In genomic region chr10:43105793-43106158, GRCh38 we compare ENCODE assay signal across 12 cellular contexts. TPM values are rescaled to one million over a fixed set of nuclear protein-coding genes. Genes with fewer than 3 reads are reported as not detected.
DNase-seq lines count a peak whose midpoint lies in the region; ATAC-seq, FAIRE-seq and TF ChIP-seq lines count a peak whose summit lies in the region.
"Had no signal": no experiment of that assay in that cellular context is flagged by ENCODE, and none has a peak within 500 bp of the region (broad histone marks: within the 10 kb centered on the region; RNA-seq: fewer than 3 reads in every experiment).

No MANE protein-coding gene starts in this region.

- no peaks in the 10 kb centered on the region for H3F3A ChIP-seq in PC-3 (ENCODE audit: low read length, unreplicated experiment)

- BruUV-seq in PC-3 (replicated peaks; lab: Mats Ljungman, UMichigan), result no TSS peak

- H3K36me3 ChIP-seq in heart right ventricle, result no peaks in the 10 kb centered on the region
- H3K36me3 ChIP-seq in PC-3 (ENCODE audit: low read depth, low read length), result no peaks in the 10 kb centered on the region
- no peaks in the 10 kb centered on the region for H3K36me3 ChIP-seq in iPS-20b (ENCODE audit: insufficient read depth, low read depth, low read length)
- H3K36me3 ChIP-seq in small intestine (ENCODE audit: control insufficient read depth in 2 of 2, insufficient read depth in 2 of 2, low read length in 2 of 2), result no peaks in the 10 kb centered on the region
- H3K36me3 ChIP-seq: MG63 had no signal

- no peaks in the 10 kb centered on the region for H3K79me2 ChIP-seq in PC-3 (ENCODE audit: low read length)

- CTCF ChIA-PET in PC-3 (lab: Charles Lee), result interaction anchor here (0.6 kb wide), 1 partner anchor 1067 kb away, joined by 3 read pairs; no protein-coding TSS in a partner anchor

- no peak overlapping the region for H3K27ac Mint-ChIP-seq in type B pancreatic cell
- H3K27ac Mint-ChIP-seq: activated naive CD4-positive, alpha-beta T cell treated with anti-CD3 and anti-CD28 coated beads, Interleukin-2, amount 50 U/mL, for 72 hours had no signal

- no peaks in the 10 kb centered on the region for H3K9me2 ChIP-seq in PC-3 (replicated peaks; ENCODE audit: low read length)

- H3K27me3 ChIP-seq in heart right ventricle, result peaks cover 0 to 36% (median 33%) of the 10 kb centered on the region in 7 donors
- peaks cover 2% of the 10 kb centered on the region; the same call in 1 of the 2 replicates for H3K27me3 ChIP-seq in PC-3 (ENCODE audit: low read length)
- peaks cover 21% of the 10 kb centered on the region for H3K27me3 ChIP-seq in iPS-20b (ENCODE audit: insufficient read depth, low read length)
- peaks cover 0 to 3% of the 10 kb centered on the region in 2 donors for H3K27me3 ChIP-seq in small intestine (ENCODE audit: control insufficient read depth in 2 of 2, insufficient read depth in 2 of 2, low read length in 2 of 2)
- H3K27me3 ChIP-seq: MG63 had no signal

- H3K9me3 ChIP-seq in heart right ventricle (no peaks in the 10 kb centered on the region), PC-3 (ENCODE audit: low read length) (no peaks in the 10 kb centered on the region), iPS-20b (ENCODE audit: insufficient read depth, low read depth, low read length) (no peaks in the 10 kb centered on the region), small intestine (ENCODE audit: control insufficient read depth, low read depth) (no peaks in the 10 kb centered on the region)
- H3K9me3 ChIP-seq: MG63 had no signal

- no peaks in the 10 kb centered on the region for H3K36me3 Mint-ChIP-seq in type B pancreatic cell
- H3K36me3 Mint-ChIP-seq: activated naive CD4-positive, alpha-beta T cell treated with anti-CD3 and anti-CD28 coated beads, Interleukin-2, amount 50 U/mL, for 72 hours had no signal

- H3K4me1 ChIP-seq in heart right ventricle, result peaks cover 0 to 22% (median 13%) of the 10 kb centered on the region in 9 donors
- H3K4me1 ChIP-seq in PC-3 (ENCODE audit: insufficient read depth, low read length), result peaks cover 8% of the 10 kb centered on the region; the same call in 1 of the 2 replicates
- no peaks in the 10 kb centered on the region for H3K4me1 ChIP-seq in iPS-20b (ENCODE audit: insufficient read depth, low read length)
- H3K4me1 ChIP-seq in small intestine (ENCODE audit: control insufficient read depth in 2 of 2, insufficient read depth in 1 of 2, low read depth in 1 of 2, low read length in 1 of 2), result no peaks in the 10 kb centered on the region

- H3K27ac ChIP-seq in heart right ventricle, result no peak overlapping the region
- no peak overlapping the region for H3K27ac ChIP-seq in PC-3 (ENCODE audit: low read length)
- H3K27ac ChIP-seq in iPS-20b (ENCODE audit: low read length), result no peak overlapping the region
- no peak overlapping the region for H3K27ac ChIP-seq in small intestine (ENCODE audit: low read depth in 1 of 2, low read length in 1 of 2)

- intact Hi-C loops in heart right ventricle (cut with DNase I) (loop anchor here (1.0 to 10.0 kb wide), 5 partner anchors 238 to 353 kb away; no protein-coding TSS in a partner anchor), cardiac septum (cut with DNase I) (loop anchor here (1.0 to 5.0 kb wide), 2 partner anchors 239 to 353 kb away; no protein-coding TSS in a partner anchor), PC-3 (cut with micrococcal nuclease) (loop anchor here (1.0 to 5.0 kb wide), 3 partner anchors 239 to 468 kb away; partner anchors contain the start of gene ZNF33B)

- peak overlapping the region; percentile 91 for H3K4me2 ChIP-seq in PC-3 (ENCODE audit: low read length)

- ATAC-seq in heart right ventricle (peak in 1 of 8 donors; percentile 27), PC-3 (no peak), HG02678 (IDR thresholded peaks at IDR 0.05; ENCODE audit: unreplicated experiment) (no peak)

- H3K4me3 ChIP-seq in heart right ventricle (peak overlapping the region in 8 of 10 donors; percentile 40 to 71 (median 60)), PC-3 (ENCODE audit: low read length) (peak overlapping the region; percentile 66; the same call in 1 of the 2 replicates), iPS-20b (ENCODE audit: low read length) (peak overlapping the region; percentile 75; the same call in 1 of the 2 replicates), small intestine (ENCODE audit: low read depth in 1 of 2, low read length in 2 of 2) (no peak overlapping the region)

- POLR2A ChIA-PET in PC-3 (lab: Charles Lee; ENCODE audit: unreplicated experiment), result no interaction called here

- TF ChIP-seq CTCF in heart right ventricle (IDR thresholded peaks at IDR 0.05) (peak in 3 of 9 donors; percentile 3 to 50 (median 36)), PC-3 (conservative IDR thresholded peaks at IDR 0.05; ENCODE audit: low read depth, low read length) (0 out of 2 replicates have a peak, but pooled peaks have one; percentile 28), type B pancreatic cell (conservative IDR thresholded peaks at IDR 0.05) (peak; percentile 27)

- H3K4me1 Mint-ChIP-seq in type B pancreatic cell (ENCODE audit: unreplicated experiment), result no peaks in the 10 kb centered on the region

- no peaks in the 10 kb centered on the region for H4K20me1 ChIP-seq in PC-3 (ENCODE audit: low read length)

- H3K27me3 Mint-ChIP-seq in type B pancreatic cell, result peaks cover 27% of the 10 kb centered on the region

- H3K9ac ChIP-seq in PC-3 (ENCODE audit: low read length) (no peak overlapping the region), iPS-20b (ENCODE audit: low read depth, low read length) (no peak overlapping the region)

- DNase-seq in heart right ventricle (no peak), cardiac septum (ENCODE audit: low spot score) (no peak), PC-3 (no peak), type B pancreatic cell (ENCODE audit: extremely low spot score, unreplicated experiment) (no peak), GM19238 (ENCODE audit: insufficient read length, low spot score) (no peak), small intestine (no peak)
- DNase-seq: NCI-H774 had no signal

- no peak for FAIRE-seq in small intestine (lab: Jason Lieb, UNC)

- no peak overlapping the region for H3K4me3 Mint-ChIP-seq in type B pancreatic cell

- no peaks in the 10 kb centered on the region for H3K9me3 Mint-ChIP-seq in type B pancreatic cell
- H3K9me3 Mint-ChIP-seq: activated naive CD4-positive, alpha-beta T cell treated with anti-CD3 and anti-CD28 coated beads, Interleukin-2, amount 50 U/mL, for 72 hours; effector memory CD8-positive, alpha-beta T cell had no signal

- peak overlapping the region; percentile 95; the same call in 1 of the 2 replicates for H2AFZ ChIP-seq in PC-3 (ENCODE audit: low read length)

- WGBS in heart right ventricle, 2 donors, result 21 to 24% methylated on average over 7 of the region's 7 CpGs
- WGBS in small intestine, 3 donors, result 17 to 25% (median 19%) methylated on average over 7 of the region's 7 CpGs

RNA-seq across cellular contexts. Expression of gene RET, which starts 28.9 kb away (rescaled TPM):
- total RNA-seq in heart right ventricle (1 to 10 TPM in 8 of 10 donors, under 1 TPM in 2; 0.67 to 2.6 (median 1.2) TPM), cardiac septum (0.94 TPM), PC-3 (2014; rRNA removed) (not detected in 2 replicates), type B pancreatic cell (ENCODE audit: low replicate concordance) (8.2 and 14.0 TPM in 2 replicates)
- polyA plus RNA-seq in heart right ventricle (1 to 10 TPM in 1 of 2 donors, under 1 TPM in 1; 0.38 to 2.3 TPM), small intestine (1 to 10 TPM in 1 of 3 donors, not detected in 2; 5.3 TPM)

RNA-seq across cellular contexts. Expression of gene CSGALNACT2, which starts 32.5 kb away (rescaled TPM):
- total RNA-seq in heart right ventricle (10 to 100 TPM in 3 of 10 donors, 1 to 10 TPM in 7; 7.0 to 12.9 (median 9.8) TPM), cardiac septum (14.2 TPM), PC-3 (2014; rRNA removed) (3.6 and 3.9 TPM in 2 replicates), type B pancreatic cell (ENCODE audit: low replicate concordance) (6.0 and 11.6 TPM in 2 replicates)
- polyA plus RNA-seq in heart right ventricle (1 to 10 TPM; 4.6 to 7.1 TPM), small intestine (1 to 10 TPM; 2.5 to 6.9 (median 2.7) TPM)

Comparison
In these comparisons a context has a peak if more than half of its experiments do, and no peak if none do; other contexts are left out.
1. H3K4me3 ChIP-seq: peak in heart right ventricle (8 of 10), PC-3 (single experiment) and iPS-20b (single experiment); none in small intestine (0 of 2).